Comparison of ENCODE assay signal across 11 cellular contexts in the genomic region with DNA sequence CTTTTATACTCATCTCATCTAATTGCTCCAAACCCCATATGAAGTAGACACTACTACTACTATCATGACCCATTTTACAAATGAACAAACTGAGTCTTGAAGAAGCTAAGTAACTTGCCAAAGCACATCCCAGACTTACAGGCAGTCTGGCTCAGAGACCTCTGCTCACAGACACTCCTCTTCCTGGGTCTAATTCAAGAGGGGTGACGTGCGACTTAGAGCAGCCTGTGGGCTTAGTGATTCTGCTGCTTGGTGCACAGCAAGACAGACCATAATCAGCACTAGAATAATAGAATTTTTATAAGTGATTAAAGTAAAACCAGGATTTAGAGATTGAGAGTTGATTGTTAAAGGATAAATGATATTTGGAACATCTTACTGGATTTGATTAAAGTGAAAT.
"Had no signal": no experiment of that assay in that cellular context is flagged by ENCODE, and none has a peak within 500 bp of the region (broad histone marks: within the 10 kb centered on the region; RNA-seq: fewer than 3 reads in every experiment).

No MANE protein-coding gene starts in this region.

- DNase-seq: GM23248, GOT3, H7, HFFc6, KBM-7 had no signal

- H3K27ac ChIP-seq: GM23248, HL-60, KMS-11 had no signal

- H3K27me3 Mint-ChIP-seq: IgD-negative memory B cell had no signal

- H3K27ac Mint-ChIP-seq: HFFc6, IgD-negative memory B cell had no signal

- H3K4me3 Mint-ChIP-seq: HFFc6, IgD-negative memory B cell had no signal

- ATAC-seq: HCT116, HepG2 had no signal

- H3K4me3 ChIP-seq: GM23248, HAP-1 had no signal

- H3K36me3 ChIP-seq: HAP-1 had no signal

- H3K9me3 ChIP-seq: HAP-1 had no signal
